Comparison of ENCODE assay signal across 24 cellular contexts in the genomic region with DNA sequence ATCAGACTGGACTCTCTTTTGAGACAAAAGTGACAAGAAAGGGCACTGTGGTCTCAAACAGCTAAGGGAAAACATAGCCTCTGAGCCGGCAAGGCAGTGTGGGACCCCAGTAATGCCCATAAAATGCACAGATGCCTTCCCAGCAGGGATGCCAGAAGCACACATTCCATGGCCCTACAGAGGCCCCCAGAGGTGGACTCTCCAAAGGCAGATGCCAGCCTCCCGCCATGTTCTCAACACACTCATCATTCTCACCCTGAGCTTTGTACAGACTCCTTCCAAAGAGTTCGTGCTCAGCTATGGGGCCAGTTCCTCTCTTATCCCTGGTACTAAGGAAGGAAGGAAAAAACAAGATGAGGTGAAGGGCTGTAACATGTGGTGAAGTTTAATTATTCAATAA.
A peak's percentile ranks its signal among the peaks of the same experiment; 100 is the strongest.
DNase-seq lines count a peak whose midpoint lies in the region; ATAC-seq and TF ChIP-seq lines count a peak whose summit lies in the region.
"Had no signal": no experiment of that assay in that cellular context is flagged by ENCODE, and none has a peak within 500 bp of the region (broad histone marks: within the 10 kb centered on the region; RNA-seq: fewer than 3 reads in every experiment).

No MANE protein-coding gene starts in this region.

- H3K18ac ChIP-seq in neuronal stem cell (ENCODE audit: low read length) = peak overlapping the region; percentile 23

- H2AFZ ChIP-seq in neuronal stem cell (ENCODE audit: low read length) = no peak overlapping the region

- intact Hi-C loops in esophagus muscularis mucosa (cut with DNase I) = no loop called here
- intact Hi-C loops in aorta (cut with DNase I) = no loop called here

- H3K27ac ChIP-seq in esophagus muscularis mucosa (replicated peaks in 1 of 4) (no peak overlapping the region), neuronal stem cell (replicated peaks; ENCODE audit: low read length) (no peak overlapping the region), aorta (ENCODE audit: low read depth in 1 of 2, low read length in 2 of 2) (no peak overlapping the region)
- H3K27ac ChIP-seq: 22Rv1; A549; BLaER1 treated with 17β-estradiol and CSF1 and Interleukin-3, amounts not matched to agents 10 nM and 100 nM; C4-2B had no signal

- TF ChIP-seq EP300 in esophagus muscularis mucosa (IDR thresholded peaks at IDR 0.05) = no peak

- H3K27me3 ChIP-seq in esophagus muscularis mucosa (no peaks in the 10 kb centered on the region), neuronal stem cell (ENCODE audit: control insufficient read depth in 3 of 3, insufficient read depth in 3 of 3, low read depth in 1 of 3, low read length in 3 of 3) (no peaks in the 10 kb centered on the region), aorta (ENCODE audit: control insufficient read depth in 1 of 2, insufficient read depth in 2 of 2, low read length in 1 of 2) (no peaks in the 10 kb centered on the region)
- H3K27me3 ChIP-seq: BLaER1 treated with 17β-estradiol and CSF1 and Interleukin-3, amounts not matched to agents 10 nM and 100 nM had no signal

- no peak overlapping the region for H4K91ac ChIP-seq in neuronal stem cell (ENCODE audit: low read depth, low read length, poor library complexity)

- H2BK12ac ChIP-seq in neuronal stem cell (ENCODE audit: low read length) = no peak overlapping the region

- H3K9me3 ChIP-seq in esophagus muscularis mucosa = no peaks in the 10 kb centered on the region
- no peaks in the 10 kb centered on the region for H3K9me3 ChIP-seq in neuronal stem cell (replicated peaks in 1 of 2; ENCODE audit: control insufficient read depth in 2 of 2, insufficient read depth in 1 of 2, low read depth in 1 of 2, low read length in 2 of 2)
- H3K9me3 ChIP-seq in aorta (ENCODE audit: control insufficient read depth, low read length) = no peaks in the 10 kb centered on the region
- H3K9me3 ChIP-seq: A549; BLaER1 treated with 17β-estradiol and CSF1 and Interleukin-3, amounts not matched to agents 10 nM and 100 nM; Caco-2 had no signal

- H3K4me1 ChIP-seq in esophagus muscularis mucosa = no peaks in the 10 kb centered on the region
- peaks cover 0 to 12% of the 10 kb centered on the region in 2 donors for H3K4me1 ChIP-seq in neuronal stem cell (ENCODE audit: control insufficient read depth in 2 of 2, insufficient read depth in 1 of 2, low read depth in 1 of 2, low read length in 2 of 2)
- no peaks in the 10 kb centered on the region for H3K4me1 ChIP-seq in aorta (ENCODE audit: control insufficient read depth in 1 of 2, insufficient read depth in 2 of 2, low read length in 2 of 2)
- H3K4me1 ChIP-seq: A549 had no signal

- H2BK120ac ChIP-seq in neuronal stem cell (ENCODE audit: low read depth, low read length) = no peak overlapping the region

- no peak overlapping the region for H2AK5ac ChIP-seq in neuronal stem cell (ENCODE audit: low read depth, low read length)

- no peak overlapping the region for H3K9ac ChIP-seq in neuronal stem cell (ENCODE audit: low read depth, low read length, poor library complexity)
- H3K9ac ChIP-seq: BLaER1 treated with 17β-estradiol and CSF1 and Interleukin-3, amounts not matched to agents 10 nM and 100 nM had no signal

- H3K4me2 ChIP-seq in neuronal stem cell (ENCODE audit: insufficient read depth, low read length, poor library complexity, severe bottlenecking) = no peak overlapping the region
- H3K4me2 ChIP-seq: A549; BLaER1 treated with 17β-estradiol and CSF1 and Interleukin-3, amounts not matched to agents 10 nM and 100 nM had no signal

- H3K4ac ChIP-seq in neuronal stem cell (ENCODE audit: low read length) = no peak overlapping the region

- no peaks in the 10 kb centered on the region for H3K79me1 ChIP-seq in neuronal stem cell (ENCODE audit: low read depth, low read length)

- WGBS in esophagus muscularis mucosa = 98% methylated on average over 3 of the region's 3 CpGs
- no CpG with 5 or more reads among the region's 3 CpGs for WGBS in neuronal stem cell (ENCODE audit: extremely low coverage in 2 of 2, insufficient read length in 2 of 2, insufficient replicate concordance in 1 of 2), 2 donors
- 84 to 91% methylated on average over 3 of the region's 3 CpGs for WGBS in aorta, 2 donors

- H2BK5ac ChIP-seq in neuronal stem cell (ENCODE audit: low read length) = no peak overlapping the region

- H3K14ac ChIP-seq in neuronal stem cell (ENCODE audit: low read length) = no peak overlapping the region

- no peak overlapping the region for H3K4me3 ChIP-seq in esophagus muscularis mucosa
- H3K4me3 ChIP-seq in neuronal stem cell (ENCODE audit: low read length in 2 of 2) = no peak overlapping the region
- H3K4me3 ChIP-seq in aorta (ENCODE audit: low read length in 2 of 2) = no peak overlapping the region
- H3K4me3 ChIP-seq: A549; BLaER1 treated with 17β-estradiol and CSF1 and Interleukin-3, amounts not matched to agents 10 nM and 100 nM; GM12878 had no signal

- H3K36me3 ChIP-seq in esophagus muscularis mucosa (no peaks in the 10 kb centered on the region), neuronal stem cell (replicated peaks in 1 of 2; ENCODE audit: control insufficient read depth in 2 of 2, insufficient read depth in 2 of 2, low read length in 2 of 2) (no peaks in the 10 kb centered on the region), aorta (ENCODE audit: control insufficient read depth in 1 of 2, insufficient read depth in 2 of 2, low read length in 1 of 2) (no peaks in the 10 kb centered on the region)
- H3K36me3 ChIP-seq: BLaER1 treated with 17β-estradiol and CSF1 and Interleukin-3, amounts not matched to agents 10 nM and 100 nM had no signal

- no peak for TF ChIP-seq POLR2A in esophagus muscularis mucosa (IDR thresholded peaks at IDR 0.05; ENCODE audit: low read depth)

- DNase-seq in D341Med (ENCODE audit: low spot score) (peak; percentile 2), esophagus muscularis mucosa (ENCODE audit: extremely low spot score) (peak; percentile 74), neuronal stem cell (ENCODE audit: low spot score) (no peak), aorta (peak in 1 of 2 donors; percentile 46), H4 (ENCODE audit: low spot score) (no peak), NCI-H2171 treated with DMSO at 0.1 percent for 48 hours (lab: John Stamatoyannopoulos, UW) (no peak)
- no peak for DNase-seq in stimulated activated naive CD8-positive, alpha-beta T cell treated with anti-CD3 and anti-CD28 coated beads, Interleukin-15, Interleukin-2, amounts not matched to agents 100 U/mL and 50 U/mL, for 24 hours
- DNase-seq: AML-193; Caco-2; Calu3; CD4-positive, alpha-beta T cell; CD8-positive, alpha-beta T cell; DMS 273 treated with DMSO at 0.1 percent for 48 hours; DMS153; DMS53; DMS79; DND-41; EL; GDM1 had no signal

- no peak overlapping the region for H2BK15ac ChIP-seq in neuronal stem cell (ENCODE audit: low read length)

- no peak overlapping the region for H4K8ac ChIP-seq in neuronal stem cell (ENCODE audit: low read depth, low read length)

- ATAC-seq in aorta (ENCODE audit: low FRiP score) = peak; percentile 56
- no peak for ATAC-seq in stimulated activated naive CD8-positive, alpha-beta T cell treated with anti-CD3 and anti-CD28 coated beads, Interleukin-15, Interleukin-2, amounts not matched to agents 100 U/mL and 50 U/mL, for 24 hours
- ATAC-seq: A549; CD8-positive, alpha-beta T cell; GM12878 had no signal

- H3K23ac ChIP-seq in neuronal stem cell (ENCODE audit: low read depth, low read length, poor library complexity) = no peak overlapping the region

- no peak for TF ChIP-seq CTCF in esophagus muscularis mucosa (IDR thresholded peaks at IDR 0.05)

Comparison
In these comparisons a context has a peak if more than half of its experiments do, and no peak if none do; other contexts are left out.
1. DNase-seq: peak in D341Med (single experiment) and esophagus muscularis mucosa (single experiment); none in neuronal stem cell (single experiment), H4 (single experiment), stimulated activated naive CD8-positive, alpha-beta T cell treated with anti-CD3 and anti-CD28 coated beads, Interleukin-15, Interleukin-2, amounts not matched to agents 100 U/mL and 50 U/mL, for 24 hours (single experiment) and NCI-H2171 treated with DMSO at 0.1 percent for 48 hours (single experiment).